Comparison of ENCODE assay signal across 1 cellular context in the genomic region with DNA sequence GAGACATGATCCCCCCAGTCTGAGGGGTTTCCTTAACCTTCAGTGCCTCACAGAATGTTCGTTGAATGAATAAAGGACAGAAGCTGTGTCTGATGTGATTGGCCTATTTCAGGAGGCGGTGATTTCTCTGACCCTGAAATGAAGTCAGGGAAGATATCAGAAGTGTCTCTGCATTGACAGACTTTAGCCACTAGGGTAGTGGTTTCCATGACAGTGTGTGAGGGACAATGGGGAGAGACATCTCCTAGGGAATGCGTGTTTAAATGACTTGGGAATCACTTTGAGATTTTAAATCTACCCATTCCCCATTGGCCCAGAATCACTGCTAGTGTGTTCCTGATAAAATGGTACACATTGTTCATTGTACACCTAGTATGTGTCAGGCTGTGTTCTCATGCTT.
TF ChIP-seq lines count a peak whose summit lies in the region.

No MANE protein-coding gene starts in this region.

TF ChIP-seq in HCT116, 20 proteins besides CTCF, POLR2A, EP300 and RAD21 (continued from another document):
- TF ChIP-seq, protein P1, sequence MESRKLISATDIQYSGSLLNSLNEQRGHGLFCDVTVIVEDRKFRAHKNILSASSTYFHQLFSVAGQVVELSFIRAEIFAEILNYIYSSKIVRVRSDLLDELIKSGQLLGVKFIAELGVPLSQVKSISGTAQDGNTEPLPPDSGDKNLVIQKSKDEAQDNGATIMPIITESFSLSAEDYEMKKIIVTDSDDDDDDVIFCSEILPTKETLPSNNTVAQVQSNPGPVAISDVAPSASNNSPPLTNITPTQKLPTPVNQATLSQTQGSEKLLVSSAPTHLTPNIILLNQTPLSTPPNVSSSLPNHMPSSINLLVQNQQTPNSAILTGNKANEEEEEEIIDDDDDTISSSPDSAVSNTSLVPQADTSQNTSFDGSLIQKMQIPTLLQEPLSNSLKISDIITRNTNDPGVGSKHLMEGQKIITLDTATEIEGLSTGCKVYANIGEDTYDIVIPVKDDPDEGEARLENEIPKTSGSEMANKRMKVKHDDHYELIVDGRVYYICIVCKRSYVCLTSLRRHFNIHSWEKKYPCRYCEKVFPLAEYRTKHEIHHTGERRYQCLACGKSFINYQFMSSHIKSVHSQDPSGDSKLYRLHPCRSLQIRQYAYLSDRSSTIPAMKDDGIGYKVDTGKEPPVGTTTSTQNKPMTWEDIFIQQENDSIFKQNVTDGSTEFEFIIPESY (IDR thresholded peaks at IDR 0.05; ENCODE audit: extremely low read depth, insufficient replicate concordance, low read length) = no peak
